ENCODE assay signal across 25 cellular contexts in genomic region chr1:58722967-58723366, GRCh38. TPM values are rescaled to one million over a fixed set of nuclear protein-coding genes. Genes with fewer than 3 reads are reported as not detected.
DNase-seq lines count a peak whose midpoint lies in the region; ATAC-seq and TF ChIP-seq lines count a peak whose summit lies in the region.
"Had no signal": no experiment of that assay in that cellular context is flagged by ENCODE, and none has a peak within 500 bp of the region (broad histone marks: within the 10 kb centered on the region; RNA-seq: fewer than 3 reads in every experiment).

No MANE protein-coding gene starts in this region.

- H4K5ac ChIP-seq in IMR-90 (ENCODE audit: low read depth, low read length), result no peak overlapping the region
- H4K5ac ChIP-seq in mesendoderm (ENCODE audit: low read length), result no peak overlapping the region
- H4K5ac ChIP-seq in H9 (ENCODE audit: insufficient read length, low read depth, low read length), result no peak overlapping the region

- H2BK20ac ChIP-seq in IMR-90 (ENCODE audit: low read depth, low read length), result peak overlapping the region; percentile 56; the same call in 1 of the 2 replicates
- no peak overlapping the region for H2BK20ac ChIP-seq in H9 (ENCODE audit: low read depth, low read length, poor library complexity, severe bottlenecking)

- H2AFZ ChIP-seq in IMR-90 (replicated peaks; ENCODE audit: low read length, poor library complexity) (peak overlapping the region; percentile 15), H9 (ENCODE audit: low read length) (no peak overlapping the region)

- H3K18ac ChIP-seq in IMR-90 (ENCODE audit: low read depth, low read length) (peak overlapping the region; percentile 12; the same call in 1 of the 2 replicates), mesendoderm (ENCODE audit: low read length) (no peak overlapping the region), H9 (ENCODE audit: insufficient read length, low read depth, low read length) (no peak overlapping the region)

- no peak overlapping the region for H2BK12ac ChIP-seq in H9 (ENCODE audit: insufficient read length, low read depth, low read length)

- intact Hi-C loops in IMR-90 (cut with micrococcal nuclease), result no loop called here

- H3K4me3 Mint-ChIP-seq in H9, result no peak overlapping the region
- H3K4me3 Mint-ChIP-seq: activated CD4-positive, alpha-beta memory T cell treated with anti-CD3 and anti-CD28 coated beads, Interleukin-2, amount 10 ng/mL, durations not matched to agents 7 days and 5 days; activated T-cell treated with anti-CD3 and anti-CD28 coated beads, Interleukin-2, amount 50 U/mL, for 4 hours; nephron; stimulated activated naive CD8-positive, alpha-beta T cell treated with anti-CD3 and anti-CD28 coated beads, Interleukin-15, amount 100 ng/mL, for 72 hours had no signal

- peak overlapping the region; percentile 81 for H2AK5ac ChIP-seq in IMR-90 (ENCODE audit: low read depth, low read length)
- H2AK5ac ChIP-seq in mesendoderm (ENCODE audit: low read length), result no peak overlapping the region
- no peak overlapping the region for H2AK5ac ChIP-seq in H9 (ENCODE audit: insufficient read length, low read length)

- no peaks in the 10 kb centered on the region for H4K20me1 ChIP-seq in IMR-90 (ENCODE audit: insufficient read depth, low read length)
- H4K20me1 ChIP-seq in H9 (ENCODE audit: control insufficient read depth, insufficient read depth, insufficient read length), result no peaks in the 10 kb centered on the region

- H3K4me1 ChIP-seq in IMR-90 (ENCODE audit: control insufficient read depth, insufficient read depth, low read length) (peaks cover 14% of the 10 kb centered on the region), mesendoderm (ENCODE audit: control insufficient read depth, low read depth, low read length) (no peaks in the 10 kb centered on the region), H9 (ENCODE audit: insufficient read depth, low read length) (0 out of 2 replicates have a peak, but pooled peaks cover 2% of the 10 kb centered on the region)
- H3K4me1 ChIP-seq: colonic mucosa had no signal

- no peaks in the 10 kb centered on the region for H3K27me3 ChIP-seq in IMR-90 (ENCODE audit: control insufficient read depth, insufficient read depth, low read length)
- no peaks in the 10 kb centered on the region for H3K27me3 ChIP-seq in WERI-Rb-1 (ENCODE audit: insufficient read depth, low read depth, severe bottlenecking)
- no peaks in the 10 kb centered on the region for H3K27me3 ChIP-seq in mesendoderm (ENCODE audit: insufficient read depth, low read length, poor library complexity)
- no peaks in the 10 kb centered on the region for H3K27me3 ChIP-seq in H9 (ENCODE audit: insufficient read depth, low read length)
- H3K27me3 ChIP-seq: colonic mucosa, thyroid gland had no signal

- H3K4ac ChIP-seq in IMR-90 (ENCODE audit: low read depth, low read length), result peak overlapping the region; percentile 78
- no peak overlapping the region for H3K4ac ChIP-seq in mesendoderm (ENCODE audit: low read depth, low read length)
- H3K4ac ChIP-seq in H9 (ENCODE audit: low read depth, low read length), result no peak overlapping the region

- H3K9ac ChIP-seq in IMR-90 (ENCODE audit: low read depth, low read length) (no peak overlapping the region), mesendoderm (ENCODE audit: low read length) (no peak overlapping the region), H9 (ENCODE audit: extremely low read depth, insufficient read length, low read length) (no peak overlapping the region)
- H3K9ac ChIP-seq: KMS-11 had no signal

- peak overlapping the region; percentile 22 for H2BK5ac ChIP-seq in IMR-90 (ENCODE audit: low read depth, low read length, poor library complexity, severe bottlenecking)
- H2BK5ac ChIP-seq in mesendoderm (ENCODE audit: low read length), result no peak overlapping the region
- H2BK5ac ChIP-seq in H9 (ENCODE audit: insufficient read length, low read length), result no peak overlapping the region

- H3K4me3 ChIP-seq in IMR-90 (ENCODE audit: insufficient read depth, low read depth, low read length), result no peak overlapping the region
- no peak overlapping the region for H3K4me3 ChIP-seq in WERI-Rb-1 (ENCODE audit: low read depth, low read length)
- H3K4me3 ChIP-seq in mesendoderm (ENCODE audit: low read length), result no peak overlapping the region
- H3K4me3 ChIP-seq: colonic mucosa, thyroid gland had no signal

- no peaks in the 10 kb centered on the region for H3K23me2 ChIP-seq in H9 (ENCODE audit: insufficient read length, low read depth, low read length, poor library complexity, severe bottlenecking)

- no peaks in the 10 kb centered on the region for H3K36me3 ChIP-seq in IMR-90 (ENCODE audit: control insufficient read depth, insufficient read depth, low read length)
- H3K36me3 ChIP-seq in WERI-Rb-1, result no peaks in the 10 kb centered on the region
- H3K36me3 ChIP-seq in mesendoderm (ENCODE audit: control insufficient read depth, insufficient read depth, low read length), result no peaks in the 10 kb centered on the region
- H3K36me3 ChIP-seq: colonic mucosa, thyroid gland had no signal

- H2BK15ac ChIP-seq in IMR-90 (ENCODE audit: low read depth, low read length), result peak overlapping the region; percentile 67; the same call in 2 of the 3 replicates
- H2BK15ac ChIP-seq in mesendoderm (replicated peaks; ENCODE audit: low read depth), result no peak overlapping the region
- H2BK15ac ChIP-seq in H9 (ENCODE audit: low read depth, low read length), result no peak overlapping the region

- dilution Hi-C loops in IMR-90 (cut with HindIII; ENCODE audit: low sequenced_read_pairs, unreplicated experiment), result no loop called here

- CTCF ChIA-PET in IMR-90 (lab: Yijun Ruan, JAX), result no interaction called here

- no peak for TF ChIP-seq RAD21 in IMR-90 (IDR thresholded peaks at IDR 0.05; ENCODE audit: low read length)

- peak overlapping the region; percentile 25; the same call in 1 of the 2 replicates for H3K23ac ChIP-seq in IMR-90 (ENCODE audit: low read depth, low read length)
- H3K23ac ChIP-seq in mesendoderm (ENCODE audit: low read length), result no peak overlapping the region
- H3K23ac ChIP-seq in H9 (ENCODE audit: insufficient read length, low read depth, low read length), result no peak overlapping the region

- H3T11ph ChIP-seq in H9 (ENCODE audit: low read length), result no peak overlapping the region

- H3K36me3 Mint-ChIP-seq in H9 (ENCODE audit: insufficient read depth in 1 of 3, low read depth in 3 of 3), result no peaks in the 10 kb centered on the region

- no peak overlapping the region; a peak in 1 of 7 replicates for H3K27ac Mint-ChIP-seq in H9
- H3K27ac Mint-ChIP-seq: activated CD4-positive, alpha-beta memory T cell treated with anti-CD3 and anti-CD28 coated beads, Interleukin-2, amount 10 ng/mL, durations not matched to agents 7 days and 5 days; nephron; stimulated activated naive CD8-positive, alpha-beta T cell treated with anti-CD3 and anti-CD28 coated beads, Interleukin-15, amount 100 ng/mL, for 72 hours had no signal

- no peak overlapping the region for H3K4me2 ChIP-seq in IMR-90 (ENCODE audit: low read depth, low read length)
- no peak overlapping the region for H3K4me2 ChIP-seq in mesendoderm (ENCODE audit: low read length)
- no peak overlapping the region for H3K4me2 ChIP-seq in H9 (ENCODE audit: insufficient read depth, insufficient read length, low read length)
- H3K4me2 ChIP-seq: KMS-11 had no signal

- H3K79me1 ChIP-seq in IMR-90 (ENCODE audit: low read depth in 1 of 2, low read length in 2 of 2) (no peaks in the 10 kb centered on the region), mesendoderm (ENCODE audit: low read length) (no peaks in the 10 kb centered on the region), H9 (ENCODE audit: insufficient read depth, low read depth, low read length, poor library complexity, severe bottlenecking) (no peaks in the 10 kb centered on the region)

- H2BK120ac ChIP-seq in IMR-90 (ENCODE audit: low read depth, low read length), result peak overlapping the region; percentile 49; the same call in 1 of the 2 replicates
- no peak overlapping the region for H2BK120ac ChIP-seq in mesendoderm (ENCODE audit: low read depth, low read length)
- no peak overlapping the region for H2BK120ac ChIP-seq in H9 (ENCODE audit: low read depth, low read length, poor library complexity, severe bottlenecking)

- no peak overlapping the region for H3K56ac ChIP-seq in IMR-90 (ENCODE audit: extremely low read depth, insufficient read depth, low read length)
- H3K56ac ChIP-seq in mesendoderm (ENCODE audit: low read length), result no peak overlapping the region
- no peak overlapping the region for H3K56ac ChIP-seq in H9 (ENCODE audit: insufficient read length, low read depth, low read length)

- in situ Hi-C loops in IMR-90 (cut with MboI; ENCODE audit: low sequenced_read_pairs), result no loop called here

- H3K27me3 Mint-ChIP-seq in H9 (ENCODE audit: low read depth), result no peaks in the 10 kb centered on the region; the same call in 1 of the 2 replicates
- H3K27me3 Mint-ChIP-seq: activated CD4-positive, alpha-beta memory T cell treated with anti-CD3 and anti-CD28 coated beads, Interleukin-2, amount 10 ng/mL, durations not matched to agents 7 days and 5 days had no signal

- H3K9me1 ChIP-seq in IMR-90 (ENCODE audit: insufficient read depth, low read length), result no peaks in the 10 kb centered on the region

- DNase-seq in ELF-1 (ENCODE audit: low read depth, low spot score) (peak; percentile 41), IMR-90 (no peak), WERI-Rb-1 (peak; percentile 11), mesendoderm (peak; percentile 60), H9 (no peak), SIG-M5 treated with dmso at 0.1 percent for 504 hours (lab: John Stamatoyannopoulos, UW; ENCODE audit: unreplicated experiment) (no peak)
- DNase-seq: activated CD4-positive, alpha-beta memory T cell treated with anti-CD3 and anti-CD28 coated beads, Interleukin-2, amount 10 ng/mL, durations not matched to agents 7 days and 5 days; activated CD4-positive, CD25-positive, alpha-beta regulatory T cell; activated naive CD4-positive, alpha-beta T cell; activated T-cell treated with anti-CD3 and anti-CD28 coated beads, Interleukin-2, amount 50 U/mL, for 4 hours; colonic mucosa; effector memory CD4-positive, alpha-beta T cell; erythroblast; GOT3; NCI-H1048; NCI-H187 treated with DMSO at 0.1 percent for 48 hours; NCI-H69; stimulated activated CD4-positive, alpha-beta T cell treated with anti-CD3 and anti-CD28 coated beads, Interleukin-15, amount 100 ng/mL, for 24 hours; stimulated activated naive CD8-positive, alpha-beta T cell treated with anti-CD3 and anti-CD28 coated beads, Interleukin-15, amount 100 ng/mL, for 72 hours; T1000; thyroid gland had no signal

- H4K8ac ChIP-seq in IMR-90 (ENCODE audit: low read depth in 2 of 2, low read length in 2 of 2) (peak overlapping the region in 1 of 2 experiments; percentile 12; a peak in 2 of 4 replicates), mesendoderm (ENCODE audit: low read depth, low read length) (no peak overlapping the region), H9 (replicated peaks; ENCODE audit: insufficient read length, low read depth, low read length) (no peak overlapping the region)

- H2AK9ac ChIP-seq in IMR-90 (replicated peaks; ENCODE audit: low read depth, low read length, poor library complexity), result no peak overlapping the region

- no peak for TF ChIP-seq POLR2A in IMR-90 (IDR thresholded peaks at IDR 0.05; ENCODE audit: low read depth, low read length)

- no peak overlapping the region for H3K27ac ChIP-seq in IMR-90 (ENCODE audit: insufficient read depth, low read length)
- H3K27ac ChIP-seq in WERI-Rb-1, result no peak overlapping the region
- H3K27ac ChIP-seq in mesendoderm (ENCODE audit: low read depth, low read length), result no peak overlapping the region
- H3K27ac ChIP-seq in H9 (ENCODE audit: insufficient read length, low read depth, low read length), result no peak overlapping the region
- H3K27ac ChIP-seq: colonic mucosa, KMS-11, thyroid gland had no signal

- peak overlapping the region; percentile 67 for H3K14ac ChIP-seq in IMR-90 (replicated peaks; ENCODE audit: low read depth, low read length)
- no peak overlapping the region for H3K14ac ChIP-seq in H9 (ENCODE audit: insufficient read depth, low read length)

- H4K91ac ChIP-seq in IMR-90 (ENCODE audit: insufficient read depth, low read depth, low read length) (peak overlapping the region; percentile 30; the same call in 1 of the 2 replicates), H9 (ENCODE audit: insufficient read length, low read depth, low read length) (no peak overlapping the region)

- H3K9me3 Mint-ChIP-seq in H9, result no peaks in the 10 kb centered on the region; a peak in 1 of 5 replicates
- H3K9me3 Mint-ChIP-seq: activated T-cell treated with anti-CD3 and anti-CD28 coated beads, Interleukin-2, amount 50 U/mL, for 4 hours; nephron; stimulated activated naive CD8-positive, alpha-beta T cell treated with anti-CD3 and anti-CD28 coated beads, Interleukin-15, amount 100 ng/mL, for 72 hours had no signal

- ATAC-seq in IMR-90 (ENCODE audit: low read depth) (peak; percentile 8; the same call in 1 of the 2 replicates), GM19463 (IDR thresholded peaks at IDR 0.05; ENCODE audit: unreplicated experiment) (no peak)
- ATAC-seq: activated T-cell treated with anti-CD3 and anti-CD28 coated beads, Interleukin-2, amount 50 U/mL, for 4 hours; sciatic nerve; stimulated activated naive CD8-positive, alpha-beta T cell treated with anti-CD3 and anti-CD28 coated beads, Interleukin-15, amount 100 ng/mL, for 72 hours had no signal

- H3K9me3 ChIP-seq in IMR-90 (ENCODE audit: control insufficient read depth, insufficient read depth, low read length), result no peaks in the 10 kb centered on the region
- no peaks in the 10 kb centered on the region for H3K9me3 ChIP-seq in WERI-Rb-1 (ENCODE audit: severe bottlenecking)
- H3K9me3 ChIP-seq in H9 (ENCODE audit: control insufficient read depth, low read depth, low read length), result no peaks in the 10 kb centered on the region
- H3K9me3 ChIP-seq: colonic mucosa, thyroid gland had no signal

- no CpG with 5 or more reads among the region's 1 CpG for WGBS in IMR-90 (ENCODE audit: extremely low coverage in 2 of 2, insufficient read length in 1 of 2), 2 experiments
- no CpG with 5 or more reads among the region's 1 CpG for WGBS in mesendoderm (ENCODE audit: extremely low coverage, insufficient coverage, low lambda C conversion rate)
- no CpG with 5 or more reads among the region's 1 CpG for WGBS in H9 (ENCODE audit: extremely low coverage, insufficient read length, low lambda C conversion rate)

- H3K4me1 Mint-ChIP-seq in H9, result peaks cover 4 to 15% of the 10 kb centered on the region in 2 experiments; a peak in 3 of 4 replicates

- TF ChIP-seq CTCF in IMR-90 (conservative IDR thresholded peaks at IDR 0.05; ENCODE audit: low read depth, low read length), result no peak
- TF ChIP-seq CTCF in WERI-Rb-1 (IDR thresholded peaks at IDR 0.05; ENCODE audit: low read depth, low read length), result no peak
- TF ChIP-seq CTCF in H9 (conservative IDR thresholded peaks at IDR 0.05), result no peak

- POLR2A ChIA-PET in IMR-90 (lab: Charles Lee; ENCODE audit: unreplicated experiment), result no interaction called here

- BruUV-seq in IMR-90 (replicated peaks; lab: Mats Ljungman, UMichigan), result no TSS peak

- no peaks in the 10 kb centered on the region for H3K79me2 ChIP-seq in mesendoderm (ENCODE audit: control insufficient read depth, insufficient read depth, low read length)
- no peaks in the 10 kb centered on the region for H3K79me2 ChIP-seq in H9 (ENCODE audit: insufficient read depth, low read length)

RNA-seq across cellular contexts. Expression of gene MYSM1, which starts 23.1 kb away (rescaled TPM):
- total RNA-seq in IMR-90 (2012; rRNA removed) (9.1 and 17.8 TPM in 2 replicates), H9 (2021) (72.2 and 76.9 TPM in 2 replicates)
- 10.7 and 15.7 TPM in 2 replicates for polyA plus RNA-seq in IMR-90 (2012; rRNA removed)
- polyA plus RNA-seq in IMR-90 (2012; cell fraction: cytosol; rRNA removed), result 0.73 and 0.77 TPM in 2 replicates
- polyA plus RNA-seq in IMR-90 (2012; cell fraction: nucleus; rRNA removed; ENCODE audit: low replicate concordance), result 8.4 and 58.0 TPM in 2 replicates
- polyA plus RNA-seq in mesendoderm (2013, experiment 1 of 2), result 29.8 TPM
- polyA plus RNA-seq in mesendoderm (2013, experiment 2 of 2), result 32.4 TPM

Comparison
In these comparisons a context has a peak if more than half of its experiments do, and no peak if none do; other contexts are left out.
1. DNase-seq: peak in ELF-1 (single experiment), WERI-Rb-1 (single experiment) and mesendoderm (single experiment); none in IMR-90 (single experiment), H9 (single experiment) and SIG-M5 treated with dmso at 0.1 percent for 504 hours (single experiment).